Comparison of ENCODE assay signal across 7 cellular contexts in the genomic region with DNA sequence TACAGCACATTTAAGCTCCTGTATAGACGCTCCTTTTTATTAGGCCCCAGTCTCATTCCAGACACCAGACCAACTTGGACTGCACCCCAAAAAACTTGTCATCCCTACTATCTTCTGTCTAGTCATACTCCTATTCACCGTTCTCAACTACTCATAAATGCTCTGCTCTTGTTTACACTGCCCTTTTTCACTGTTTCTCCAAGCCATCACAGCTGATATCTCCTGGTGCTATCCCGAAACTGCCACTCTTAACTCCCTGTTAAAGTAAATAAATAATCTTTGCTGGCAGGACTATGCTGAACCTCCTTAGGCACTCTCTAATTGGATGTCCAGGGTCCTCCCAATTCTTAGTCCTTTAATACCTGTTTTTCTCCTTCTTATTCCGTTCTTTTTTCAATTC. TPM values are rescaled to one million over a fixed set of nuclear protein-coding genes. Genes with fewer than 3 reads are reported as not detected.
DNase-seq lines count a peak whose midpoint lies in the region; ATAC-seq, FAIRE-seq and TF ChIP-seq lines count a peak whose summit lies in the region.
"Not testable (repeated sequence)": the region's sequence is repeated elsewhere in the genome, so short reads cannot be mapped to it uniquely, and the experiment has no call there.
"Had no signal": no experiment of that assay in that cellular context is flagged by ENCODE, and none has a peak within 500 bp of the region (broad histone marks: within the 10 kb centered on the region; RNA-seq: fewer than 3 reads in every experiment).

No MANE protein-coding gene starts in this region.

- H3K4me1 Mint-ChIP-seq in WTC11 = peaks cover 41% of the 10 kb centered on the region
- peaks cover 32% of the 10 kb centered on the region for H3K4me1 Mint-ChIP-seq in endodermal cell
- peaks cover 25% of the 10 kb centered on the region for H3K4me1 Mint-ChIP-seq in nephron

- H2AFZ ChIP-seq in Karpas-422 (ENCODE audit: low read length); smooth muscle cell (ENCODE audit: low read depth): not testable (repeated sequence)
- H2AFZ ChIP-seq in K562 (ENCODE audit: low read depth, low read length) = peak overlapping the region; percentile 71

- not testable (repeated sequence) for TF ChIP-seq RAD21 in K562 (CRISPR knock-in tag; conservative IDR thresholded peaks at IDR 0.05 in 1 of 2, IDR thresholded peaks at IDR 0.05 in 1 of 2)

- POLR2A ChIA-PET in WTC11 (lab: Charles Lee) = not testable (repeated sequence)
- POLR2A ChIA-PET in K562 (lab: Yijun Ruan, JAX) = interaction anchor here (1.1 to 2.1 kb wide), 3 partner anchors 11 to 41 kb away, joined by 3 to 15 read pairs (median 5); no protein-coding TSS in a partner anchor

- not testable (repeated sequence) for H3K36me3 ChIP-seq in Karpas-422 (ENCODE audit: insufficient read depth, low read length); K562 (ENCODE audit: control insufficient read depth, insufficient read depth, low read length); endodermal cell (ENCODE audit: control insufficient read depth, insufficient read depth, low read length); smooth muscle cell (ENCODE audit: low read depth)

- DNase-seq in Karpas-422 = peak; percentile 15
- DNase-seq in WTC11 (ENCODE audit: low spot score); K562 (ENCODE audit: extremely low read depth in 1 of 4, low spot score in 3 of 4); endodermal cell; smooth muscle cell (lab: John Stamatoyannopoulos, UW; ENCODE audit: unreplicated experiment): not testable (repeated sequence)

- intact Hi-C loops in K562 (cut with micrococcal nuclease) = not testable (repeated sequence)

- not testable (repeated sequence) for H3K9ac ChIP-seq in Karpas-422 (ENCODE audit: low read length); K562 (ENCODE audit: insufficient read depth in 1 of 2, low read depth in 2 of 2, low read length in 2 of 2); endodermal cell (ENCODE audit: extremely low read depth, low read length, poor library complexity, severe bottlenecking)
- H3K9ac ChIP-seq in smooth muscle cell (ENCODE audit: low read depth) = peak overlapping the region; percentile 46

- not testable (repeated sequence) for H3K79me2 ChIP-seq in Karpas-422 (ENCODE audit: low read length); K562 (ENCODE audit: control insufficient read depth, insufficient read depth, low read length); smooth muscle cell (ENCODE audit: low read depth)

- not testable (repeated sequence) for H3K27ac ChIP-seq in Karpas-422 (ENCODE audit: low read length); endodermal cell (ENCODE audit: low read depth, low read length)
- peak overlapping the region; percentile 48; the same call in 2 of the 3 replicates for H3K27ac ChIP-seq in K562 (ENCODE audit: extremely low read depth, low read depth, low read length)
- peak overlapping the region; percentile 92 for H3K27ac ChIP-seq in smooth muscle cell (ENCODE audit: low read depth)

- not testable (repeated sequence) for TF ChIP-seq EP300 in K562 (IDR thresholded peaks at IDR 0.05; ENCODE audit: low read length)

- CTCF ChIA-PET in WTC11 (lab: Charles Lee) = interaction anchor here (1.8 kb wide), 1 partner anchor 79 kb away, joined by 4 read pairs; no protein-coding TSS in a partner anchor
- CTCF ChIA-PET in K562 (lab: Yijun Ruan, JAX; ENCODE audit: low intra/inter-chr PET ratio) = not testable (repeated sequence)

- not testable (repeated sequence) for TF ChIP-seq CTCF in WTC11 (IDR thresholded peaks at IDR 0.05); K562 (IDR thresholded peaks at IDR 0.05 in 2 of 3, conservative IDR thresholded peaks at IDR 0.05 in 1 of 3; ENCODE audit: insufficient read depth in 2 of 3, low read depth in 1 of 3, low read length in 3 of 3); endodermal cell (conservative IDR thresholded peaks at IDR 0.05); nephron (IDR thresholded peaks at IDR 0.05; ENCODE audit: unreplicated experiment in 3 of 3); smooth muscle cell (IDR thresholded peaks at IDR 0.05; ENCODE audit: borderline replicate concordance, insufficient read depth, poor library complexity, severe bottlenecking)

- H4K20me1 ChIP-seq in Karpas-422 (ENCODE audit: insufficient read depth, low read depth, low read length); K562 (replicated peaks; ENCODE audit: control insufficient read depth, insufficient read depth, low read length); smooth muscle cell (ENCODE audit: low read depth): not testable (repeated sequence)

- H3K9me1 ChIP-seq in K562 (ENCODE audit: control insufficient read depth, insufficient read depth, low read length) = not testable (repeated sequence)

- H3K27ac Mint-ChIP-seq in WTC11 = peak overlapping the region; percentile 16; the same call in 1 of the 2 replicates
- peak overlapping the region; percentile 60 for H3K27ac Mint-ChIP-seq in endodermal cell
- H3K27ac Mint-ChIP-seq in nephron = peak overlapping the region; percentile 39 to 88 (median 44)

- H3K4me2 ChIP-seq in Karpas-422 (ENCODE audit: low read depth, low read length, poor library complexity, severe bottlenecking); smooth muscle cell: not testable (repeated sequence)
- H3K4me2 ChIP-seq in K562 (ENCODE audit: insufficient read depth, low read length) = peak overlapping the region; percentile 22

- not testable (repeated sequence) for ATAC-seq in WTC11, K562

- not testable (repeated sequence) for H3K4me3 Mint-ChIP-seq in WTC11, endodermal cell
- H3K4me3 Mint-ChIP-seq in nephron = peak overlapping the region in 2 of 3 experiments; percentile 2 to 6

- not testable (repeated sequence) for H3K36me3 Mint-ChIP-seq in WTC11; endodermal cell (ENCODE audit: low read depth); nephron (ENCODE audit: low read depth)

- BruUV-seq in K562 (replicated peaks; lab: Mats Ljungman, UMichigan) = not testable (repeated sequence)

- not testable (repeated sequence) for FAIRE-seq in K562 (lab: Jason Lieb, UNC)

- H3K9me3 Mint-ChIP-seq in WTC11, nephron: not testable (repeated sequence)
- H3K9me3 Mint-ChIP-seq in endodermal cell = peaks cover 21% of the 10 kb centered on the region

- H3F3A ChIP-seq in smooth muscle cell (ENCODE audit: low read depth) = not testable (repeated sequence)

- H3K9me3 ChIP-seq in Karpas-422 (ENCODE audit: low read length); K562 (replicated peaks; ENCODE audit: control insufficient read depth, insufficient read depth, low read depth, low read length); smooth muscle cell (replicated peaks; ENCODE audit: low read depth): not testable (repeated sequence)
- peaks cover 19% of the 10 kb centered on the region for H3K9me3 ChIP-seq in endodermal cell (ENCODE audit: control insufficient read depth, low read length)

- TF ChIP-seq POLR2A in K562 (conservative IDR thresholded peaks at IDR 0.05) = not testable (repeated sequence)

- not testable (repeated sequence) for H3K9me2 ChIP-seq in Karpas-422 (replicated peaks; ENCODE audit: insufficient read depth, low read length)

- in situ Hi-C loops in K562 (cut with MboI) = not testable (repeated sequence)

- H3K27me3 ChIP-seq in Karpas-422 (ENCODE audit: low read length); K562 (ENCODE audit: control insufficient read depth in 2 of 2, insufficient read depth in 2 of 2, low read length in 2 of 2); endodermal cell (ENCODE audit: control insufficient read depth, insufficient read depth, low read length, poor library complexity, severe bottlenecking); smooth muscle cell (ENCODE audit: low read depth): not testable (repeated sequence)

- H3K27me3 Mint-ChIP-seq in WTC11 (ENCODE audit: low read depth); endodermal cell (ENCODE audit: insufficient read depth); nephron (ENCODE audit: low read depth): not testable (repeated sequence)

- 40% methylated on average over 4 of the region's 4 CpGs for WGBS in K562 (ENCODE audit: insufficient coverage, low coverage, missing lambda C conversion rate)
- 87 to 89% methylated on average over 3 to 4 of the region's 4 CpGs for WGBS in endodermal cell (ENCODE audit: insufficient coverage in 1 of 2, insufficient read length in 1 of 2), 2 experiments
- 49% methylated on average over 4 of the region's 4 CpGs for WGBS in smooth muscle cell (ENCODE audit: low lambda C conversion rate)

- H3K4me3 ChIP-seq in Karpas-422 (ENCODE audit: low read length); K562; smooth muscle cell: not testable (repeated sequence)
- H3K4me3 ChIP-seq in endodermal cell (ENCODE audit: low read length) = peak overlapping the region; percentile 58

- not testable (repeated sequence) for H3K4me1 ChIP-seq in Karpas-422 (ENCODE audit: low read length); endodermal cell (ENCODE audit: control insufficient read depth, insufficient read depth, low read length)
- H3K4me1 ChIP-seq in K562 (replicated peaks in 1 of 2; ENCODE audit: control insufficient read depth in 2 of 2, insufficient read depth in 2 of 2, low read length in 2 of 2) = peaks cover 34 to 50% of the 10 kb centered on the region in 2 experiments
- peaks cover 11% of the 10 kb centered on the region for H3K4me1 ChIP-seq in smooth muscle cell (ENCODE audit: low read depth)

RNA-seq across cellular contexts. Expression of gene TUBB2A, which starts 15.4 kb away (rescaled TPM):
- 0.51 TPM in 1 of 2 replicates, not detected in the other for total RNA-seq in Karpas-422 (2014; rRNA removed; shearing (Covaris generic); ENCODE audit: low replicate concordance)
- 357 to 403 TPM (median 394 TPM) in 3 replicates for total RNA-seq in WTC11 (2021)
- total RNA-seq in K562 (2011; cell fraction: chromatin; rRNA removed; ENCODE audit: low replicate concordance) = 19.1 and 41.5 TPM in 2 replicates
- total RNA-seq in K562 (2011; cell fraction: nucleolus; rRNA removed) = 35.0 and 37.2 TPM in 2 replicates
- 24.8 and 26.5 TPM in 2 replicates for total RNA-seq in K562 (2011; cell fraction: nucleoplasm; rRNA removed)
- 92.1 and 101 TPM in 2 replicates for total RNA-seq in K562 (2014; rRNA removed)
- 18.1 and 23.5 TPM in 2 replicates for total RNA-seq in K562 (2014; rRNA removed; fragmentation: Illumina TruSeq; extraction: Trizol)
- total RNA-seq in K562 (2015; rRNA removed; fragmentation: Illumina TruSeq; extraction: Trizol) = 43.2 and 44.9 TPM in 2 replicates
- total RNA-seq in K562 (2021) = 81.8 and 82.4 TPM in 2 replicates
- 45.6 and 52.0 TPM in 2 replicates for polyA plus RNA-seq in K562 (2011; rRNA removed)
- 57.7 and 124 TPM in 2 replicates for polyA plus RNA-seq in K562 (2011; cell fraction: cytosol; rRNA removed)
- polyA plus RNA-seq in K562 (2011; cell fraction: nucleus; rRNA removed) = 49.0 and 58.3 TPM in 2 replicates
- polyA plus RNA-seq in K562 (2012) = 70.6 and 119 TPM in 2 replicates
- 50.1 and 68.1 TPM in 2 replicates for polyA plus RNA-seq in K562 (2014; fragmentation: Illumina TruSeq; extraction: Trizol)
- polyA plus RNA-seq in K562 (2014; fragmentation: Nextera tagmentation; extraction: Ambion mirVana) = 1 to 10 TPM; 3.6 to 6.3 TPM
- polyA plus RNA-seq in K562 (2014; rRNA removed) = 73.1 and 73.4 TPM in 2 replicates
- polyA minus RNA-seq in K562 (2011; rRNA and poly(A)+ RNA removed) = 29.1 and 41.2 TPM in 2 replicates
- 61.6 and 63.4 TPM in 2 replicates for polyA minus RNA-seq in K562 (2011; cell fraction: cytosol; rRNA and poly(A)+ RNA removed)
- polyA minus RNA-seq in K562 (2011; cell fraction: nucleus; rRNA and poly(A)+ RNA removed) = 17.5 and 22.9 TPM in 2 replicates
- total RNA-seq in endodermal cell = 100 to 1,000 TPM; 262 to 297 TPM
- 327 TPM for polyA plus RNA-seq in endodermal cell (2013, experiment 1 of 2)
- polyA plus RNA-seq in endodermal cell (2013, experiment 2 of 2) = 301 TPM
- 201 and 236 TPM in 2 replicates for total RNA-seq in smooth muscle cell
- 272 and 448 TPM in 2 replicates for polyA plus RNA-seq in smooth muscle cell

RNA-seq across cellular contexts. Expression of gene BPHL, which starts 54.3 kb away (rescaled TPM):
- total RNA-seq in Karpas-422 (2014; rRNA removed; shearing (Covaris generic); ENCODE audit: low replicate concordance) = 9.3 and 14.6 TPM in 2 replicates
- 29.7 to 45.5 TPM (median 43.2 TPM) in 3 replicates for total RNA-seq in WTC11 (2021)
- total RNA-seq in K562 (2011; cell fraction: chromatin; rRNA removed; ENCODE audit: low replicate concordance) = 15.8 and 23.9 TPM in 2 replicates
- total RNA-seq in K562 (2011; cell fraction: nucleolus; rRNA removed) = 10.9 and 11.7 TPM in 2 replicates
- total RNA-seq in K562 (2011; cell fraction: nucleoplasm; rRNA removed) = 18.0 and 24.7 TPM in 2 replicates
- total RNA-seq in K562 (2014; rRNA removed) = 4.1 and 6.3 TPM in 2 replicates
- total RNA-seq in K562 (2014; rRNA removed; fragmentation: Illumina TruSeq; extraction: Trizol) = 8.5 and 9.8 TPM in 2 replicates
- 7.1 and 8.2 TPM in 2 replicates for total RNA-seq in K562 (2015; rRNA removed; fragmentation: Illumina TruSeq; extraction: Trizol)
- total RNA-seq in K562 (2021) = 10.3 and 10.4 TPM in 2 replicates
- 14.0 and 17.4 TPM in 2 replicates for polyA plus RNA-seq in K562 (2011; rRNA removed)
- 7.7 and 9.2 TPM in 2 replicates for polyA plus RNA-seq in K562 (2011; cell fraction: cytosol; rRNA removed)
- 14.9 and 16.2 TPM in 2 replicates for polyA plus RNA-seq in K562 (2011; cell fraction: nucleus; rRNA removed)
- polyA plus RNA-seq in K562 (2012) = 6.9 and 17.7 TPM in 2 replicates
- polyA plus RNA-seq in K562 (2014; fragmentation: Illumina TruSeq; extraction: Trizol) = 6.6 and 8.2 TPM in 2 replicates
- polyA plus RNA-seq in K562 (2014; fragmentation: Nextera tagmentation; extraction: Ambion mirVana) = 1 to 10 TPM; 3.5 to 9.3 TPM
- 6.3 and 8.1 TPM in 2 replicates for polyA plus RNA-seq in K562 (2014; rRNA removed)
- 9.0 and 11.6 TPM in 2 replicates for polyA minus RNA-seq in K562 (2011; rRNA and poly(A)+ RNA removed)
- polyA minus RNA-seq in K562 (2011; cell fraction: cytosol; rRNA and poly(A)+ RNA removed) = 5.0 and 10.1 TPM in 2 replicates
- 10.9 and 12.1 TPM in 2 replicates for polyA minus RNA-seq in K562 (2011; cell fraction: nucleus; rRNA and poly(A)+ RNA removed)
- 10 to 100 TPM; 42.8 to 42.9 TPM for total RNA-seq in endodermal cell
- 33.5 TPM for polyA plus RNA-seq in endodermal cell (2013, experiment 1 of 2)
- polyA plus RNA-seq in endodermal cell (2013, experiment 2 of 2) = 32.0 TPM
- total RNA-seq in smooth muscle cell = 21.3 and 33.3 TPM in 2 replicates
- 43.6 and 57.8 TPM in 2 replicates for polyA plus RNA-seq in smooth muscle cell

RNA-seq across cellular contexts. Expression of gene TUBB2B, which starts 54.7 kb away (rescaled TPM):
- 0.34 TPM in 1 of 2 replicates, not detected in the other for total RNA-seq in Karpas-422 (2014; rRNA removed; shearing (Covaris generic); ENCODE audit: low replicate concordance)
- total RNA-seq in WTC11 (2021) (591 to 627 TPM (median 616 TPM) in 3 replicates), K562 (2014; rRNA removed) (6.4 and 7.3 TPM in 2 replicates), K562 (2014; rRNA removed; fragmentation: Illumina TruSeq; extraction: Trizol) (1.6 and 2.3 TPM in 2 replicates), K562 (2015; rRNA removed; fragmentation: Illumina TruSeq; extraction: Trizol) (3.3 and 3.8 TPM in 2 replicates), K562 (2021) (5.1 and 5.8 TPM in 2 replicates), endodermal cell (100 to 1,000 TPM; 253 to 304 TPM), smooth muscle cell (55.7 and 62.1 TPM in 2 replicates)
- total RNA-seq in K562 (2011; cell fraction: chromatin; rRNA removed; ENCODE audit: low replicate concordance) = 1.7 and 4.6 TPM in 2 replicates
- total RNA-seq in K562 (2011; cell fraction: nucleolus; rRNA removed) = 5.0 and 6.5 TPM in 2 replicates
- total RNA-seq in K562 (2011; cell fraction: nucleoplasm; rRNA removed) = 3.4 and 3.9 TPM in 2 replicates
- polyA plus RNA-seq in K562 (2011; rRNA removed) (9.7 and 14.5 TPM in 2 replicates), K562 (2014; fragmentation: Illumina TruSeq; extraction: Trizol) (4.6 and 9.1 TPM in 2 replicates), K562 (2014; fragmentation: Nextera tagmentation; extraction: Ambion mirVana) (under 1 TPM; 0.11 to 0.18 TPM), K562 (2014; rRNA removed) (6.1 and 7.0 TPM in 2 replicates), smooth muscle cell (22.7 and 52.2 TPM in 2 replicates)
- 18.8 and 24.4 TPM in 2 replicates for polyA plus RNA-seq in K562 (2011; cell fraction: cytosol; rRNA removed)
- 5.8 and 7.2 TPM in 2 replicates for polyA plus RNA-seq in K562 (2011; cell fraction: nucleus; rRNA removed)
- 9.9 and 11.3 TPM in 2 replicates for polyA plus RNA-seq in K562 (2012)
- 5.1 and 6.2 TPM in 2 replicates for polyA minus RNA-seq in K562 (2011; rRNA and poly(A)+ RNA removed)
- 7.5 and 11.3 TPM in 2 replicates for polyA minus RNA-seq in K562 (2011; cell fraction: cytosol; rRNA and poly(A)+ RNA removed)
- 2.7 and 6.1 TPM in 2 replicates for polyA minus RNA-seq in K562 (2011; cell fraction: nucleus; rRNA and poly(A)+ RNA removed)
- 836 TPM for polyA plus RNA-seq in endodermal cell (2013, experiment 1 of 2)
- polyA plus RNA-seq in endodermal cell (2013, experiment 2 of 2) = 726 TPM
- total RNA-seq: CD4-positive, alpha-beta memory T cell had no signal

Comparison
In these comparisons a context has a peak if more than half of its experiments do, and no peak if none do; other contexts are left out.
1. RNA of gene TUBB2A, which starts 15.4 kb away (total RNA-seq): 357 to 403 TPM in WTC11, 262 to 297 TPM in endodermal cell, 201 to 236 TPM in smooth muscle cell and 18.1 to 101 TPM in K562; 0.51 TPM in Karpas-422; every median in the first group is over 10 times any median in the second.
2. Peak in every context shown above with its lines, with median percentiles within 50 percentile points of each other: H3K27ac Mint-ChIP-seq.